1 cellular context compared by ENCODE assay signal in genomic region chr3:115830764-115831395, GRCh38.
TF ChIP-seq lines count a peak whose summit lies in the region.

No MANE protein-coding gene starts in this region.

TF ChIP-seq in IMR-90, 13 proteins besides CTCF, POLR2A, EP300 and RAD21 (continued from another document):
- TF ChIP-seq ELK1 (IDR thresholded peaks at IDR 0.05; ENCODE audit: borderline replicate concordance, low read depth, low read length) (no peak), SMC3 (IDR thresholded peaks at IDR 0.05; ENCODE audit: low read depth, low read length) (no peak), CHD1 (IDR thresholded peaks at IDR 0.05; ENCODE audit: low read depth, low read length) (no peak), NFE2L2 (IDR thresholded peaks at IDR 0.05; ENCODE audit: low read depth, low read length) (no peak), RCOR1 (IDR thresholded peaks at IDR 0.05; ENCODE audit: insufficient replicate concordance, low read length) (no peak), RFX5 (IDR thresholded peaks at IDR 0.05; ENCODE audit: low read depth, low read length) (no peak), CEBPB (IDR thresholded peaks at IDR 0.05; ENCODE audit: low read depth, low read length) (no peak)
- TF ChIP-seq, protein P1, sequence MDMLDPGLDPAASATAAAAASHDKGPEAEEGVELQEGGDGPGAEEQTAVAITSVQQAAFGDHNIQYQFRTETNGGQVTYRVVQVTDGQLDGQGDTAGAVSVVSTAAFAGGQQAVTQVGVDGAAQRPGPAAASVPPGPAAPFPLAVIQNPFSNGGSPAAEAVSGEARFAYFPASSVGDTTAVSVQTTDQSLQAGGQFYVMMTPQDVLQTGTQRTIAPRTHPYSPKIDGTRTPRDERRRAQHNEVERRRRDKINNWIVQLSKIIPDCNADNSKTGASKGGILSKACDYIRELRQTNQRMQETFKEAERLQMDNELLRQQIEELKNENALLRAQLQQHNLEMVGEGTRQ (IDR thresholded peaks at IDR 0.05; ENCODE audit: low read depth, low read length), result no peak
